Comparison of ENCODE assay signal across 8 cellular contexts in genomic region chr12:53299101-53299453, GRCh38. TPM values are rescaled to one million over a fixed set of nuclear protein-coding genes. Genes with fewer than 3 reads are reported as not detected.
A peak's percentile ranks its signal among the peaks of the same experiment; 100 is the strongest.
DNase-seq lines count a peak whose midpoint lies in the region; ATAC-seq and TF ChIP-seq lines count a peak whose summit lies in the region.

No MANE protein-coding gene starts in this region.

- peak overlapping the region; percentile 96 for H3K9ac ChIP-seq in skeletal muscle satellite cell (ENCODE audit: low read depth, low read length)

- DNase-seq in Caki2 (ENCODE audit: low read depth) (peak; percentile 82), NCI-H460 (ENCODE audit: extremely low read depth, low read depth) (peak; percentile 28), heart right ventricle (no peak), GM10248 (ENCODE audit: extremely low spot score) (no peak), NCI-H69 (lab: John Stamatoyannopoulos, UW) (no peak)
- DNase-seq in activated naive CD4-positive, alpha-beta T cell treated with anti-CD3 and anti-CD28 coated beads, Interleukin-2, amount 50 U/mL, for 16 hours = peak; percentile 31

- in situ Hi-C loops in Caki2 (cut with HindIII; ENCODE audit: low pct_unique_long_range_greater_than_20kb, low sequenced_read_pairs) = loop anchor here (10.0 kb wide), 1 partner anchor 84 kb away; no protein-coding TSS in a partner anchor

- peak overlapping the region; percentile 99 for H3K4me2 ChIP-seq in skeletal muscle satellite cell (ENCODE audit: low read length)

- peaks cover 14 to 74% (median 53%) of the 10 kb centered on the region in 9 donors for H3K4me1 ChIP-seq in heart right ventricle
- peaks cover 59% of the 10 kb centered on the region for H3K4me1 ChIP-seq in skeletal muscle satellite cell (ENCODE audit: control insufficient read depth, insufficient read depth, low read length)

- POLR2A ChIA-PET in GM10248 (lab: Yijun Ruan, JAX) = interaction anchor here (0.7 to 1.9 kb wide), 6 partner anchors 22 to 241 kb away, joined by 3 to 9 read pairs (median 4); partner anchors contain the start of genes AAAS, CSAD, ESPL1 and ZNF740

- peaks cover 0 to 54% (median 13%) of the 10 kb centered on the region in 9 donors for H3K36me3 ChIP-seq in heart right ventricle
- H3K36me3 ChIP-seq in skeletal muscle satellite cell (ENCODE audit: insufficient read depth, low read length) = peaks cover 12% of the 10 kb centered on the region

- H3K27me3 ChIP-seq in heart right ventricle (no peaks in the 10 kb centered on the region), skeletal muscle satellite cell (ENCODE audit: control insufficient read depth, insufficient read depth, low read length) (no peaks in the 10 kb centered on the region)

- TF ChIP-seq CTCF in heart right ventricle (IDR thresholded peaks at IDR 0.05) (no peak), GM10248 (IDR thresholded peaks at IDR 0.05; ENCODE audit: control extremely low read depth, extremely low read depth, low read depth, missing control alignments) (no peak)

- H3K4me3 ChIP-seq in heart right ventricle (peak overlapping the region in 9 of 10 donors; percentile 49 to 97 (median 79)), skeletal muscle satellite cell (ENCODE audit: low read length) (peak overlapping the region; percentile 89)

- WGBS in heart right ventricle, 2 donors = 58 to 59% methylated on average over 5 of the region's 5 CpGs

- intact Hi-C loops in heart right ventricle (cut with DNase I) = loop anchor here in 2 of 10 donors (1.0 to 10.0 kb wide), 2 partner anchors 22 to 224 kb away; partner anchors contain the start of genes AAAS (in 1 of the 2) and SPRYD3 (in 1 of the 2)

- ATAC-seq in heart right ventricle = peak in 6 of 8 donors; percentile 7 to 29 (median 13)
- no peak for ATAC-seq in GM19395 (IDR thresholded peaks at IDR 0.05; ENCODE audit: unreplicated experiment)

- no peaks in the 10 kb centered on the region for H3K9me3 ChIP-seq in heart right ventricle
- H3K9me3 ChIP-seq in skeletal muscle satellite cell (replicated peaks; ENCODE audit: low read length) = no peaks in the 10 kb centered on the region

- CTCF ChIA-PET in GM10248 (lab: Yijun Ruan, JAX) = interaction anchor here (0.9 to 25.5 kb wide), 10 partner anchors 13 to 234 kb away, joined by 3 to 383 read pairs (median 6); partner anchors contain the start of genes AAAS, ESPL1 and ITGB7

- peak overlapping the region; percentile 23 to 93 (median 80) for H3K27ac ChIP-seq in heart right ventricle

RNA-seq across cellular contexts. Expression of gene MYG1, which starts 0.4 kb away (rescaled TPM):
- total RNA-seq in Caki2 (2014; rRNA removed; shearing (Covaris generic); ENCODE audit: low replicate concordance) = 88.8 and 89.8 TPM in 2 replicates
- 112 and 124 TPM in 2 replicates for total RNA-seq in NCI-H460 (2014; rRNA removed; shearing (Covaris generic))
- 60.8 and 68.9 TPM in 2 replicates for polyA plus RNA-seq in NCI-H460 (2014; cell fraction: nucleus; rRNA removed)
- 10 to 100 TPM; 26.8 to 40.1 (median 36.0) TPM for total RNA-seq in heart right ventricle
- polyA plus RNA-seq in heart right ventricle = 100 to 1,000 TPM in 1 of 2 donors, 10 to 100 TPM in 1; 69.4 to 115 TPM
- total RNA-seq in skeletal muscle satellite cell (2012; rRNA removed) = 47.4 and 51.2 TPM in 2 replicates

RNA-seq across cellular contexts. Expression of gene PFDN5, which starts 3.7 kb away (rescaled TPM):
- total RNA-seq in Caki2 (2014; rRNA removed; shearing (Covaris generic); ENCODE audit: low replicate concordance) = 537 and 754 TPM in 2 replicates
- 346 and 357 TPM in 2 replicates for total RNA-seq in NCI-H460 (2014; rRNA removed; shearing (Covaris generic))
- 442 and 507 TPM in 2 replicates for polyA plus RNA-seq in NCI-H460 (2014; cell fraction: nucleus; rRNA removed)
- 100 to 1,000 TPM; 307 to 413 (median 339) TPM for total RNA-seq in heart right ventricle
- polyA plus RNA-seq in heart right ventricle = 1,000 to 10,000 TPM in 1 of 2 donors, 100 to 1,000 TPM in 1; 658 to 1,216 TPM
- total RNA-seq in skeletal muscle satellite cell (2012; rRNA removed) = 286 and 341 TPM in 2 replicates

RNA-seq across cellular contexts. Expression of gene AAAS, which starts 22.3 kb away (rescaled TPM):
- total RNA-seq in Caki2 (2014; rRNA removed; shearing (Covaris generic); ENCODE audit: low replicate concordance) = 112 and 154 TPM in 2 replicates
- total RNA-seq in NCI-H460 (2014; rRNA removed; shearing (Covaris generic)) = 92.3 and 98.9 TPM in 2 replicates
- 197 and 198 TPM in 2 replicates for polyA plus RNA-seq in NCI-H460 (2014; cell fraction: nucleus; rRNA removed)
- 10 to 100 TPM; 33.5 to 42.2 (median 34.9) TPM for total RNA-seq in heart right ventricle
- 10 to 100 TPM; 33.9 to 52.8 TPM for polyA plus RNA-seq in heart right ventricle
- 43.6 and 44.8 TPM in 2 replicates for total RNA-seq in skeletal muscle satellite cell (2012; rRNA removed)

RNA-seq across cellular contexts. Expression of gene ESPL1, which starts 31.0 kb away (rescaled TPM):
- total RNA-seq in Caki2 (2014; rRNA removed; shearing (Covaris generic); ENCODE audit: low replicate concordance) = 24.6 and 36.2 TPM in 2 replicates
- 12.3 and 15.7 TPM in 2 replicates for total RNA-seq in NCI-H460 (2014; rRNA removed; shearing (Covaris generic))
- polyA plus RNA-seq in NCI-H460 (2014; cell fraction: nucleus; rRNA removed) = 64.6 and 85.2 TPM in 2 replicates
- 1 to 10 TPM in 2 of 10 donors, under 1 TPM in 8; 0.04 to 3.1 (median 0.36) TPM for total RNA-seq in heart right ventricle
- polyA plus RNA-seq in heart right ventricle = under 1 TPM; 0.13 to 0.29 TPM
- 6.3 and 7.0 TPM in 2 replicates for total RNA-seq in skeletal muscle satellite cell (2012; rRNA removed)

RNA-seq across cellular contexts. Expression of gene SP7, which starts 37.1 kb away (rescaled TPM):
- not detected in 2 replicates for total RNA-seq in Caki2 (2014; rRNA removed; shearing (Covaris generic); ENCODE audit: low replicate concordance)
- not detected in 2 replicates for total RNA-seq in NCI-H460 (2014; rRNA removed; shearing (Covaris generic))
- not detected in 2 replicates for polyA plus RNA-seq in NCI-H460 (2014; cell fraction: nucleus; rRNA removed)
- not detected for total RNA-seq in heart right ventricle
- not detected for polyA plus RNA-seq in heart right ventricle
- total RNA-seq in skeletal muscle satellite cell (2012; rRNA removed) = not detected in 2 replicates

Comparison
In these comparisons a context has a peak if more than half of its experiments do, and no peak if none do; other contexts are left out.
1. DNase-seq: peak in Caki2 (single experiment), NCI-H460 (single experiment) and activated naive CD4-positive, alpha-beta T cell treated with anti-CD3 and anti-CD28 coated beads, Interleukin-2, amount 50 U/mL, for 16 hours (single experiment); none in heart right ventricle (0 of 2), GM10248 (single experiment) and NCI-H69 (single experiment).